In genomic region chr2:234061624-234062257, GRCh38 we compare ENCODE assay signal across 16 cellular contexts. TPM values are rescaled to one million over a fixed set of nuclear protein-coding genes. Genes with fewer than 3 reads are reported as not detected.
DNase-seq lines count a peak whose midpoint lies in the region; ATAC-seq and TF ChIP-seq lines count a peak whose summit lies in the region.
"Had no signal": no experiment of that assay in that cellular context is flagged by ENCODE, and none has a peak within 500 bp of the region (broad histone marks: within the 10 kb centered on the region; RNA-seq: fewer than 3 reads in every experiment).

No MANE protein-coding gene starts in this region.

- peaks cover 4% of the 10 kb centered on the region for H3K4me1 ChIP-seq in CD8-positive, alpha-beta memory T cell (ENCODE audit: insufficient read depth, low read length)
- peaks cover 0 to 27% (median 3%) of the 10 kb centered on the region in 4 donors for H3K4me1 ChIP-seq in liver (ENCODE audit: control insufficient read depth in 4 of 4, insufficient read depth in 4 of 4, low read length in 3 of 4)
- H3K4me1 ChIP-seq in spleen: no peaks in the 10 kb centered on the region
- H3K4me1 ChIP-seq: HAP-1 had no signal

- peak in 1 of 2 donors; percentile 5 for TF ChIP-seq RAD21 in liver (IDR thresholded peaks at IDR 0.05)

- H3K27ac Mint-ChIP-seq in CD8-positive, alpha-beta memory T cell: peak overlapping the region in 4 of 8 donors; percentile 14 to 39 (median 26)
- H3K27ac Mint-ChIP-seq in effector memory CD8-positive, alpha-beta T cell: peak overlapping the region; percentile 7 to 47
- peak overlapping the region; percentile 5 to 36 for H3K27ac Mint-ChIP-seq in natural killer cell treated with Interleukin-12 subunit alpha and Interleukin-12 subunit beta and Interleukin-15 and Interleukin-18, amount 100 ng/mL, for 72 hours

- H3K4me1 Mint-ChIP-seq in CD8-positive, alpha-beta memory T cell: peaks cover 21 to 26% (median 22%) of the 10 kb centered on the region in 3 donors
- peaks cover 16 to 25% of the 10 kb centered on the region in 2 donors for H3K4me1 Mint-ChIP-seq in effector memory CD8-positive, alpha-beta T cell (ENCODE audit: low read depth in 2 of 2)
- H3K4me1 Mint-ChIP-seq in natural killer cell treated with Interleukin-12 subunit alpha and Interleukin-12 subunit beta and Interleukin-15 and Interleukin-18, amount 100 ng/mL, for 72 hours (ENCODE audit: low read depth in 2 of 2): peaks cover 24 to 31% of the 10 kb centered on the region in 2 donors

- TF ChIP-seq CTCF in liver (IDR thresholded peaks at IDR 0.05; ENCODE audit: low read depth, low read length, missing input control) (no peak), spleen (IDR thresholded peaks at IDR 0.05 in 8 of 11, conservative IDR thresholded peaks at IDR 0.05 in 3 of 11) (no peak)

- CTCF ChIA-PET in CD8-positive, alpha-beta memory T cell (lab: Charles Lee): no interaction called here

- peaks cover 4 to 9% of the 10 kb centered on the region in 2 donors for H3K27me3 Mint-ChIP-seq in CD8-positive, alpha-beta memory T cell
- H3K27me3 Mint-ChIP-seq in effector memory CD8-positive, alpha-beta T cell: peaks cover 0 to 8% of the 10 kb centered on the region in 2 donors
- H3K27me3 Mint-ChIP-seq in natural killer cell treated with Interleukin-12 subunit alpha and Interleukin-12 subunit beta and Interleukin-15 and Interleukin-18, amount 100 ng/mL, for 72 hours: peaks cover 0 to 18% of the 10 kb centered on the region in 2 donors

- ATAC-seq in effector memory CD8-positive, alpha-beta T cell (replicated peaks): peak; percentile 88
- no peak for ATAC-seq in natural killer cell treated with Interleukin-12 subunit alpha and Interleukin-12 subunit beta and Interleukin-15 and Interleukin-18, amount 100 ng/mL, for 72 hours
- no peak for ATAC-seq in stimulated activated naive CD8-positive, alpha-beta T cell treated with anti-CD3 and anti-CD28 coated beads, Interleukin-15, Interleukin-2, amounts not matched to agents 100 U/mL and 50 U/mL, for 24 hours
- ATAC-seq: K562 had no signal

- no peaks in the 10 kb centered on the region for H3K36me3 ChIP-seq in CD8-positive, alpha-beta memory T cell (ENCODE audit: insufficient read depth, low read length)
- H3K36me3 ChIP-seq in liver (ENCODE audit: control insufficient read depth in 4 of 4, insufficient read depth in 3 of 4, low read depth in 1 of 4, low read length in 3 of 4) (peaks cover 0 to 38% (median 13%) of the 10 kb centered on the region in 4 donors), spleen (no peaks in the 10 kb centered on the region)
- H3K36me3 ChIP-seq: BLaER1, HAP-1 had no signal

- 51% methylated on average over 6 of the region's 6 CpGs for WGBS in liver
- 69 to 86% (median 80%) methylated on average over 6 of the region's 6 CpGs for WGBS in spleen, 5 donors

- no peaks in the 10 kb centered on the region for H3K27me3 ChIP-seq in CD8-positive, alpha-beta memory T cell (ENCODE audit: insufficient read depth, low read length, poor library complexity, severe bottlenecking)
- H3K27me3 ChIP-seq in liver (ENCODE audit: control insufficient read depth in 4 of 4, insufficient read depth in 4 of 4, low read length in 3 of 4) (no peaks in the 10 kb centered on the region), spleen (replicated peaks in 1 of 7) (peaks cover 0 to 21% (median 0%) of the 10 kb centered on the region in 7 donors)
- H3K27me3 ChIP-seq: BLaER1 had no signal

- intact Hi-C loops in spleen (cut with DNase I; ENCODE audit: low total_unique reads): no loop called here

- no peaks in the 10 kb centered on the region for H3K9me3 ChIP-seq in CD8-positive, alpha-beta memory T cell (ENCODE audit: low read length)
- H3K9me3 ChIP-seq in liver (ENCODE audit: control insufficient read depth in 4 of 4, low read length in 3 of 4) (no peaks in the 10 kb centered on the region), spleen (no peaks in the 10 kb centered on the region)
- H3K9me3 ChIP-seq: HAP-1 had no signal

- POLR2A ChIA-PET in CD8-positive, alpha-beta memory T cell (lab: Charles Lee): interaction anchor here (1.0 kb wide), 1 partner anchor 29 kb away, joined by 4 read pairs; no protein-coding TSS in a partner anchor

- H3K36me3 Mint-ChIP-seq in CD8-positive, alpha-beta memory T cell: peaks cover 0 to 5% (median 0%) of the 10 kb centered on the region in 3 donors
- no peaks in the 10 kb centered on the region for H3K36me3 Mint-ChIP-seq in effector memory CD8-positive, alpha-beta T cell (ENCODE audit: insufficient read depth)
- no peaks in the 10 kb centered on the region for H3K36me3 Mint-ChIP-seq in natural killer cell treated with Interleukin-12 subunit alpha and Interleukin-12 subunit beta and Interleukin-15 and Interleukin-18, amount 100 ng/mL, for 72 hours

- DNase-seq in CD8-positive, alpha-beta memory T cell: peak in 1 of 5 donors; percentile 19
- peak in 1 of 3 experiments; percentile 11 for DNase-seq in effector memory CD8-positive, alpha-beta T cell
- no peak for DNase-seq in natural killer cell treated with Interleukin-12 subunit alpha and Interleukin-12 subunit beta and Interleukin-15 and Interleukin-18, amount 100 ng/mL, for 72 hours (ENCODE audit: low spot score)
- DNase-seq in spleen: no peak
- no peak for DNase-seq in stimulated activated naive CD8-positive, alpha-beta T cell treated with anti-CD3 and anti-CD28 coated beads, Interleukin-15, Interleukin-2, amounts not matched to agents 100 U/mL and 50 U/mL, for 24 hours
- no peak for DNase-seq in NK-92 treated with Interleukin-12 subunit alpha and Interleukin-12 subunit beta, amount 100 ng/mL, for 24 hours (lab: John Stamatoyannopoulos, UW)
- DNase-seq: AML-193, DMS53, GF-D8, GM23248 had no signal

- no peak overlapping the region for H3K4me3 ChIP-seq in CD8-positive, alpha-beta memory T cell (ENCODE audit: low read length)
- H3K4me3 ChIP-seq in liver (ENCODE audit: low read depth in 1 of 3, low read length in 3 of 3) (no peak overlapping the region), spleen (no peak overlapping the region)
- H3K4me3 ChIP-seq: BLaER1, GM23248, HAP-1, K562 had no signal

- H3K4me3 Mint-ChIP-seq in CD8-positive, alpha-beta memory T cell: peak overlapping the region in 5 of 7 donors; percentile 20 to 62 (median 43)
- peak overlapping the region; percentile 52 to 67 for H3K4me3 Mint-ChIP-seq in effector memory CD8-positive, alpha-beta T cell
- H3K4me3 Mint-ChIP-seq in natural killer cell treated with Interleukin-12 subunit alpha and Interleukin-12 subunit beta and Interleukin-15 and Interleukin-18, amount 100 ng/mL, for 72 hours: peak overlapping the region; percentile 51

- TF ChIP-seq POLR2A in spleen (IDR thresholded peaks at IDR 0.05): no peak

- H3K9me3 Mint-ChIP-seq in CD8-positive, alpha-beta memory T cell: peaks cover 0 to 2% (median 0%) of the 10 kb centered on the region in 5 donors
- no peaks in the 10 kb centered on the region for H3K9me3 Mint-ChIP-seq in effector memory CD8-positive, alpha-beta T cell
- no peaks in the 10 kb centered on the region for H3K9me3 Mint-ChIP-seq in natural killer cell treated with Interleukin-12 subunit alpha and Interleukin-12 subunit beta and Interleukin-15 and Interleukin-18, amount 100 ng/mL, for 72 hours

- no peak overlapping the region for H3K9ac ChIP-seq in liver (ENCODE audit: low read depth in 1 of 2, low read length in 2 of 2)
- H3K9ac ChIP-seq: BLaER1, GM23248 had no signal

- no peak overlapping the region for H3K27ac ChIP-seq in CD8-positive, alpha-beta memory T cell (ENCODE audit: low read depth, low read length)
- H3K27ac ChIP-seq in liver (ENCODE audit: low read depth in 1 of 2, low read length in 2 of 2) (no peak overlapping the region), spleen (no peak overlapping the region)
- H3K27ac ChIP-seq: 22Rv1, BLaER1, GM23248, HL-60 had no signal

TF ChIP-seq in liver, 16 proteins besides CTCF, POLR2A, EP300 and RAD21 (continues in another document):
- TF ChIP-seq NR2F2 (IDR thresholded peaks at IDR 0.05) (peak; percentile 53), RXRA (IDR thresholded peaks at IDR 0.05) (peak; percentile 77 to 81), FOXA1 (IDR thresholded peaks at IDR 0.05) (no peak), HNF4A (conservative IDR thresholded peaks at IDR 0.05) (peak; percentile 59 to 66), FOXA2 (IDR thresholded peaks at IDR 0.05) (no peak), SP1 (IDR thresholded peaks at IDR 0.05) (no peak), YY1 (IDR thresholded peaks at IDR 0.05) (peak; percentile 29), TAF1 (conservative IDR thresholded peaks at IDR 0.05) (no peak), GABPA (IDR thresholded peaks at IDR 0.05 in 1 of 2, conservative IDR thresholded peaks at IDR 0.05 in 1 of 2) (no peak), ATF3 (IDR thresholded peaks at IDR 0.05) (no peak), ZBTB33 (IDR thresholded peaks at IDR 0.05) (no peak), HNF4G (IDR thresholded peaks at IDR 0.05) (no peak)

RNA-seq across cellular contexts. Expression of gene SPP2, which starts 11.2 kb away (rescaled TPM):
- total RNA-seq in CD8-positive, alpha-beta memory T cell: not detected
- polyA plus RNA-seq in CD8-positive, alpha-beta memory T cell: not detected
- total RNA-seq in liver: 100 to 1,000 TPM in 1 of 2 donors, 10 to 100 TPM in 1; 76.7 to 208 TPM
- polyA plus RNA-seq in liver: 100 to 1,000 TPM in 1 of 2 donors, 10 to 100 TPM in 1; 86.8 to 584 TPM
- not detected for total RNA-seq in natural killer cell treated with Interleukin-12 subunit alpha and Interleukin-12 subunit beta and Interleukin-15 and Interleukin-18, amount 100 ng/mL, for 72 hours
- not detected for total RNA-seq in spleen
- polyA plus RNA-seq in spleen: not detected
- total RNA-seq: GM23248, K562 had no signal
- polyA plus RNA-seq: GM23248, K562 had no signal

Comparison
In these comparisons a context has a peak if more than half of its experiments do, and no peak if none do; other contexts are left out.
1. RNA of gene SPP2, which starts 11.2 kb away (total RNA-seq): 76.7 to 208 TPM in liver; not detected in CD8-positive, alpha-beta memory T cell, not detected in natural killer cell treated with Interleukin-12 subunit alpha and Interleukin-12 subunit beta and Interleukin-15 and Interleukin-18, amount 100 ng/mL, for 72 hours and not detected in spleen; every median in the first group is over 10 times any median in the second.
2. Peak in every context shown above with its lines, with median percentiles within 50 percentile points of each other: H3K4me3 Mint-ChIP-seq.